21 cellular contexts compared by ENCODE assay signal in the genomic region with DNA sequence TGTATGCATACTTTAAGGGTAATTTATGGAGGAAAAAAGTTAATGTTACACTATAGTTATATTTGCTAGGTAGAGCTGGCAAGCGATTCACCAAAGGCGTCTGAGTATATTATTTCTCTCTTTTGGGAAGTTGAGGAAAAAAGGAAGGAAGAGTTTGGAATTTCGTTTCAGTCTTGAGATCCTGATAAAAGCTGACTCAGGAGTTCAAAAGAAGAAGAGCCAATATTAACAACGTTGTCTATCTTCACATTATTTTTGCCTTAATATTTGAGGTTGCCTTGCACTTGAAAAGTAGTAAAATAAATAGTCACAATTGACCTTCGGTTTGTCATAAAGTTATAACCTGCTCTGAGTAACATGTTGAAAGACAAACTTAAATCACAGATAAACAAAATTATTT.
A peak's percentile ranks its signal among the peaks of the same experiment; 100 is the strongest.
DNase-seq lines count a peak whose midpoint lies in the region; ATAC-seq, FAIRE-seq and TF ChIP-seq lines count a peak whose summit lies in the region.
"Had no signal": no experiment of that assay in that cellular context is flagged by ENCODE, and none has a peak within 500 bp of the region (broad histone marks: within the 10 kb centered on the region; RNA-seq: fewer than 3 reads in every experiment).

No MANE protein-coding gene starts in this region.

- DNase-seq in HepG2 (ENCODE audit: low spot score) (no peak), right lobe of liver (no peak), medulla oblongata (ENCODE audit: extremely low spot score) (peak; percentile 4), pons (ENCODE audit: low spot score) (peak; percentile 1), NCI-H446 treated with DMSO at 0.1 percent for 48 hours (lab: John Stamatoyannopoulos, UW) (no peak), NCI-H146 (lab: John Stamatoyannopoulos, UW) (no peak)
- DNase-seq: ACHN; AML-193; BE2C; CD4-positive, alpha-beta T cell; COR-L47; DMS153; DND-41; GM23248; H9 had no signal

- TF ChIP-seq POLR2A in HepG2 (IDR thresholded peaks at IDR 0.05; ENCODE audit: insufficient read depth in 1 of 2, low read depth in 2 of 2, low read length in 2 of 2) = no peak
- no peak for TF ChIP-seq POLR2A in right lobe of liver (IDR thresholded peaks at IDR 0.05)

- H3K9me3 ChIP-seq in HepG2 (ENCODE audit: low read length) (peaks cover 59% of the 10 kb centered on the region), right lobe of liver (no peaks in the 10 kb centered on the region)
- H3K9me3 ChIP-seq: BE2C had no signal

- intact Hi-C loops in HepG2 (cut with micrococcal nuclease; ENCODE audit: unreplicated experiment) = no loop called here
- intact Hi-C loops in right lobe of liver (cut with DNase I) = no loop called here

- H3K4me1 ChIP-seq in HepG2 (ENCODE audit: insufficient read depth, low read length) = no peaks in the 10 kb centered on the region
- H3K4me1 ChIP-seq in right lobe of liver = peaks cover 0 to 10% (median 0%) of the 10 kb centered on the region in 4 donors
- H3K4me1 ChIP-seq: BE2C had no signal

- CTCF ChIA-PET in HepG2 (lab: Yijun Ruan, JAX; ENCODE audit: low intra/inter-chr PET ratio, low total read pairs) = no interaction called here

- TF ChIP-seq CTCF in HepG2 (CRISPR knock-in tag; IDR thresholded peaks at IDR 0.05) (no peak), right lobe of liver (IDR thresholded peaks at IDR 0.05) (no peak)

- no peak overlapping the region for H3K9ac ChIP-seq in HepG2 (ENCODE audit: insufficient read depth, low read depth, low read length)
- H3K9ac ChIP-seq: BLaER1 treated with 17β-estradiol and CSF1 and Interleukin-3, amounts not matched to agents 10 nM and 100 nM; GM23248 had no signal

- H3K27me3 ChIP-seq in HepG2 (ENCODE audit: control insufficient read depth in 1 of 2, insufficient read depth in 2 of 2, low read length in 2 of 2) = no peaks in the 10 kb centered on the region
- no peaks in the 10 kb centered on the region for H3K27me3 ChIP-seq in right lobe of liver
- H3K27me3 ChIP-seq: BE2C; BLaER1 treated with 17β-estradiol and CSF1 and Interleukin-3, amounts not matched to agents 10 nM and 100 nM had no signal

- FAIRE-seq in HepG2 (lab: Jason Lieb, UNC) = no peak
- FAIRE-seq: A204.1, G401.6, GM12892 had no signal

- no peak overlapping the region for H3K4me3 ChIP-seq in HepG2 (replicated peaks in 1 of 3; ENCODE audit: insufficient read depth in 1 of 3, low read depth in 2 of 3, low read length in 3 of 3)
- H3K4me3 ChIP-seq in right lobe of liver = no peak overlapping the region
- H3K4me3 ChIP-seq: BLaER1 treated with 17β-estradiol and CSF1 and Interleukin-3, amounts not matched to agents 10 nM and 100 nM; GM23248 had no signal

- H4K20me1 ChIP-seq in HepG2 (ENCODE audit: insufficient read depth, low read length) = no peaks in the 10 kb centered on the region
- H4K20me1 ChIP-seq: BLaER1 treated with 17β-estradiol and CSF1 and Interleukin-3, amounts not matched to agents 10 nM and 100 nM had no signal

- H3K27ac ChIP-seq in HepG2 (ENCODE audit: extremely low read length, insufficient read depth, low read length) (no peak overlapping the region), right lobe of liver (no peak overlapping the region)
- H3K27ac ChIP-seq: 22Rv1; BLaER1 treated with 17β-estradiol and CSF1 and Interleukin-3, amounts not matched to agents 10 nM and 100 nM; GM23248 had no signal

- H3K4me2 ChIP-seq in HepG2 (ENCODE audit: low read depth, low read length) = no peak overlapping the region

- POLR2A ChIA-PET in HepG2 (lab: Yijun Ruan, JAX) = no interaction called here

- TF ChIP-seq RAD21 in HepG2 (CRISPR knock-in tag; IDR thresholded peaks at IDR 0.05) = no peak

- ATAC-seq in HepG2 (no peak), right lobe of liver (no peak)
- ATAC-seq: HCT116 had no signal

- no peak overlapping the region for H2AFZ ChIP-seq in HepG2 (ENCODE audit: low read length)
- H2AFZ ChIP-seq: GM23248 had no signal

- H3K79me2 ChIP-seq in HepG2 (ENCODE audit: insufficient read depth, low read length) = no peaks in the 10 kb centered on the region

- WGBS in HepG2 (ENCODE audit: low lambda C conversion rate) = 30% methylated on average over 5 of the region's 5 CpGs
- 69% methylated on average over 5 of the region's 5 CpGs for WGBS in right lobe of liver (ENCODE audit: insufficient coverage, low coverage, low lambda C conversion rate, missing lambda C conversion rate)

- in situ Hi-C loops in HepG2 (cut with HindIII; ENCODE audit: extremely low pct_ligation_motif_present, low pct_unique_long_range_greater_than_20kb) = no loop called here

- BruUV-seq in HepG2 (replicated peaks; lab: Mats Ljungman, UMichigan) = no TSS peak

- H3K36me3 ChIP-seq in HepG2 (replicated peaks in 1 of 2; ENCODE audit: control insufficient read depth in 1 of 2, insufficient read depth in 2 of 2, low read length in 2 of 2) = no peaks in the 10 kb centered on the region
- no peaks in the 10 kb centered on the region for H3K36me3 ChIP-seq in right lobe of liver
- H3K36me3 ChIP-seq: BE2C; BLaER1 treated with 17β-estradiol and CSF1 and Interleukin-3, amounts not matched to agents 10 nM and 100 nM had no signal

- no peak for TF ChIP-seq EP300 in HepG2 (IDR thresholded peaks at IDR 0.05; ENCODE audit: low read depth in 2 of 2, low read length in 2 of 2)
- no peak for TF ChIP-seq EP300 in HepG2 (CRISPR knock-in tag; IDR thresholded peaks at IDR 0.05; ENCODE audit: borderline replicate concordance)

TF ChIP-seq in HepG2, 621 proteins besides CTCF, POLR2A, EP300 and RAD21:
- TF ChIP-seq, protein P1, sequence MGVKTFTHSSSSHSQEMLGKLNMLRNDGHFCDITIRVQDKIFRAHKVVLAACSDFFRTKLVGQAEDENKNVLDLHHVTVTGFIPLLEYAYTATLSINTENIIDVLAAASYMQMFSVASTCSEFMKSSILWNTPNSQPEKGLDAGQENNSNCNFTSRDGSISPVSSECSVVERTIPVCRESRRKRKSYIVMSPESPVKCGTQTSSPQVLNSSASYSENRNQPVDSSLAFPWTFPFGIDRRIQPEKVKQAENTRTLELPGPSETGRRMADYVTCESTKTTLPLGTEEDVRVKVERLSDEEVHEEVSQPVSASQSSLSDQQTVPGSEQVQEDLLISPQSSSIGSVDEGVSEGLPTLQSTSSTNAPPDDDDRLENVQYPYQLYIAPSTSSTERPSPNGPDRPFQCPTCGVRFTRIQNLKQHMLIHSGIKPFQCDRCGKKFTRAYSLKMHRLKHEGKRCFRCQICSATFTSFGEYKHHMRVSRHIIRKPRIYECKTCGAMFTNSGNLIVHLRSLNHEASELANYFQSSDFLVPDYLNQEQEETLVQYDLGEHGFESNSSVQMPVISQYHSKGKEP (CRISPR knock-in tag; IDR thresholded peaks at IDR 0.05) = no peak
- TF ChIP-seq REL (CRISPR knock-in tag; conservative IDR thresholded peaks at IDR 0.05) = no peak
- TF ChIP-seq NONO (IDR thresholded peaks at IDR 0.05) = no peak
- no peak for TF ChIP-seq NONO (CRISPR knock-in tag; conservative IDR thresholded peaks at IDR 0.05)
- TF ChIP-seq MAFK (conservative IDR thresholded peaks at IDR 0.05 in 1 of 2, IDR thresholded peaks at IDR 0.05 in 1 of 2; ENCODE audit: low read length in 2 of 2) = peak; percentile 66 to 89
- peak; percentile 81 for TF ChIP-seq MAFF (IDR thresholded peaks at IDR 0.05; ENCODE audit: low read depth, low read length)

Comparison
In these comparisons a context has a peak if more than half of its experiments do, and no peak if none do; other contexts are left out.
1. DNase-seq: peak in medulla oblongata (single experiment) and pons (single experiment); none in HepG2 (single experiment), right lobe of liver (0 of 3), NCI-H446 treated with DMSO at 0.1 percent for 48 hours (single experiment) and NCI-H146 (single experiment).